1 cellular context compared by ENCODE assay signal in genomic region chr20:52962183-52962582, GRCh38.
A peak's percentile ranks its signal among the peaks of the same experiment; 100 is the strongest.
TF ChIP-seq lines count a peak whose summit lies in the region.

No MANE protein-coding gene starts in this region.

TF ChIP-seq in K562, 482 proteins besides CTCF, POLR2A, EP300 and RAD21 (continued from another document):
- TF ChIP-seq, protein P1, sequence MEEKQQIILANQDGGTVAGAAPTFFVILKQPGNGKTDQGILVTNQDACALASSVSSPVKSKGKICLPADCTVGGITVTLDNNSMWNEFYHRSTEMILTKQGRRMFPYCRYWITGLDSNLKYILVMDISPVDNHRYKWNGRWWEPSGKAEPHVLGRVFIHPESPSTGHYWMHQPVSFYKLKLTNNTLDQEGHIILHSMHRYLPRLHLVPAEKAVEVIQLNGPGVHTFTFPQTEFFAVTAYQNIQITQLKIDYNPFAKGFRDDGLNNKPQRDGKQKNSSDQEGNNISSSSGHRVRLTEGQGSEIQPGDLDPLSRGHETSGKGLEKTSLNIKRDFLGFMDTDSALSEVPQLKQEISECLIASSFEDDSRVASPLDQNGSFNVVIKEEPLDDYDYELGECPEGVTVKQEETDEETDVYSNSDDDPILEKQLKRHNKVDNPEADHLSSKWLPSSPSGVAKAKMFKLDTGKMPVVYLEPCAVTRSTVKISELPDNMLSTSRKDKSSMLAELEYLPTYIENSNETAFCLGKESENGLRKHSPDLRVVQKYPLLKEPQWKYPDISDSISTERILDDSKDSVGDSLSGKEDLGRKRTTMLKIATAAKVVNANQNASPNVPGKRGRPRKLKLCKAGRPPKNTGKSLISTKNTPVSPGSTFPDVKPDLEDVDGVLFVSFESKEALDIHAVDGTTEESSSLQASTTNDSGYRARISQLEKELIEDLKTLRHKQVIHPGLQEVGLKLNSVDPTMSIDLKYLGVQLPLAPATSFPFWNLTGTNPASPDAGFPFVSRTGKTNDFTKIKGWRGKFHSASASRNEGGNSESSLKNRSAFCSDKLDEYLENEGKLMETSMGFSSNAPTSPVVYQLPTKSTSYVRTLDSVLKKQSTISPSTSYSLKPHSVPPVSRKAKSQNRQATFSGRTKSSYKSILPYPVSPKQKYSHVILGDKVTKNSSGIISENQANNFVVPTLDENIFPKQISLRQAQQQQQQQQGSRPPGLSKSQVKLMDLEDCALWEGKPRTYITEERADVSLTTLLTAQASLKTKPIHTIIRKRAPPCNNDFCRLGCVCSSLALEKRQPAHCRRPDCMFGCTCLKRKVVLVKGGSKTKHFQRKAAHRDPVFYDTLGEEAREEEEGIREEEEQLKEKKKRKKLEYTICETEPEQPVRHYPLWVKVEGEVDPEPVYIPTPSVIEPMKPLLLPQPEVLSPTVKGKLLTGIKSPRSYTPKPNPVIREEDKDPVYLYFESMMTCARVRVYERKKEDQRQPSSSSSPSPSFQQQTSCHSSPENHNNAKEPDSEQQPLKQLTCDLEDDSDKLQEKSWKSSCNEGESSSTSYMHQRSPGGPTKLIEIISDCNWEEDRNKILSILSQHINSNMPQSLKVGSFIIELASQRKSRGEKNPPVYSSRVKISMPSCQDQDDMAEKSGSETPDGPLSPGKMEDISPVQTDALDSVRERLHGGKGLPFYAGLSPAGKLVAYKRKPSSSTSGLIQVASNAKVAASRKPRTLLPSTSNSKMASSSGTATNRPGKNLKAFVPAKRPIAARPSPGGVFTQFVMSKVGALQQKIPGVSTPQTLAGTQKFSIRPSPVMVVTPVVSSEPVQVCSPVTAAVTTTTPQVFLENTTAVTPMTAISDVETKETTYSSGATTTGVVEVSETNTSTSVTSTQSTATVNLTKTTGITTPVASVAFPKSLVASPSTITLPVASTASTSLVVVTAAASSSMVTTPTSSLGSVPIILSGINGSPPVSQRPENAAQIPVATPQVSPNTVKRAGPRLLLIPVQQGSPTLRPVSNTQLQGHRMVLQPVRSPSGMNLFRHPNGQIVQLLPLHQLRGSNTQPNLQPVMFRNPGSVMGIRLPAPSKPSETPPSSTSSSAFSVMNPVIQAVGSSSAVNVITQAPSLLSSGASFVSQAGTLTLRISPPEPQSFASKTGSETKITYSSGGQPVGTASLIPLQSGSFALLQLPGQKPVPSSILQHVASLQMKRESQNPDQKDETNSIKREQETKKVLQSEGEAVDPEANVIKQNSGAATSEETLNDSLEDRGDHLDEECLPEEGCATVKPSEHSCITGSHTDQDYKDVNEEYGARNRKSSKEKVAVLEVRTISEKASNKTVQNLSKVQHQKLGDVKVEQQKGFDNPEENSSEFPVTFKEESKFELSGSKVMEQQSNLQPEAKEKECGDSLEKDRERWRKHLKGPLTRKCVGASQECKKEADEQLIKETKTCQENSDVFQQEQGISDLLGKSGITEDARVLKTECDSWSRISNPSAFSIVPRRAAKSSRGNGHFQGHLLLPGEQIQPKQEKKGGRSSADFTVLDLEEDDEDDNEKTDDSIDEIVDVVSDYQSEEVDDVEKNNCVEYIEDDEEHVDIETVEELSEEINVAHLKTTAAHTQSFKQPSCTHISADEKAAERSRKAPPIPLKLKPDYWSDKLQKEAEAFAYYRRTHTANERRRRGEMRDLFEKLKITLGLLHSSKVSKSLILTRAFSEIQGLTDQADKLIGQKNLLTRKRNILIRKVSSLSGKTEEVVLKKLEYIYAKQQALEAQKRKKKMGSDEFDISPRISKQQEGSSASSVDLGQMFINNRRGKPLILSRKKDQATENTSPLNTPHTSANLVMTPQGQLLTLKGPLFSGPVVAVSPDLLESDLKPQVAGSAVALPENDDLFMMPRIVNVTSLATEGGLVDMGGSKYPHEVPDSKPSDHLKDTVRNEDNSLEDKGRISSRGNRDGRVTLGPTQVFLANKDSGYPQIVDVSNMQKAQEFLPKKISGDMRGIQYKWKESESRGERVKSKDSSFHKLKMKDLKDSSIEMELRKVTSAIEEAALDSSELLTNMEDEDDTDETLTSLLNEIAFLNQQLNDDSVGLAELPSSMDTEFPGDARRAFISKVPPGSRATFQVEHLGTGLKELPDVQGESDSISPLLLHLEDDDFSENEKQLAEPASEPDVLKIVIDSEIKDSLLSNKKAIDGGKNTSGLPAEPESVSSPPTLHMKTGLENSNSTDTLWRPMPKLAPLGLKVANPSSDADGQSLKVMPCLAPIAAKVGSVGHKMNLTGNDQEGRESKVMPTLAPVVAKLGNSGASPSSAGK (IDR thresholded peaks at IDR 0.05), result no peak
- TF ChIP-seq MAFK (IDR thresholded peaks at IDR 0.05; ENCODE audit: low read length) (no peak), NFIC (IDR thresholded peaks at IDR 0.05) (peak; percentile 91), CXXC5 (CRISPR knock-in tag; IDR thresholded peaks at IDR 0.05) (no peak)
